ENCODE assay signal across 10 cellular contexts in genomic region chr3:43455233-43455632, GRCh38.
DNase-seq lines count a peak whose midpoint lies in the region; ATAC-seq and TF ChIP-seq lines count a peak whose summit lies in the region.
"Had no signal": no experiment of that assay in that cellular context is flagged by ENCODE, and none has a peak within 500 bp of the region (broad histone marks: within the 10 kb centered on the region; RNA-seq: fewer than 3 reads in every experiment).

No MANE protein-coding gene starts in this region.

- intact Hi-C loops in heart right ventricle (cut with DNase I), result no loop called here
- intact Hi-C loops in left ventricle myocardium inferior (cut with micrococcal nuclease), result no loop called here
- intact Hi-C loops in naive thymus-derived CD4-positive, alpha-beta T cell (cut with micrococcal nuclease), result no loop called here

- H3K27ac ChIP-seq in heart right ventricle (no peak overlapping the region), left ventricle myocardium inferior (replicated peaks) (no peak overlapping the region)
- H3K27ac ChIP-seq in naive thymus-derived CD4-positive, alpha-beta T cell (ENCODE audit: low read depth, low read length), result no peak overlapping the region
- H3K27ac ChIP-seq: BLaER1 had no signal

- H3K4me1 ChIP-seq in heart right ventricle (peaks cover 0 to 6% (median 0%) of the 10 kb centered on the region in 9 donors), left ventricle myocardium inferior (peaks cover 7% of the 10 kb centered on the region)
- H3K4me1 ChIP-seq in naive thymus-derived CD4-positive, alpha-beta T cell (ENCODE audit: control insufficient read depth in 2 of 2, insufficient read depth in 2 of 2, low read length in 2 of 2), result no peaks in the 10 kb centered on the region
- H3K4me1 ChIP-seq: BLaER1 had no signal

- no peaks in the 10 kb centered on the region for H3K27me3 Mint-ChIP-seq in naive thymus-derived CD4-positive, alpha-beta T cell
- H3K27me3 Mint-ChIP-seq in WTC11 (ENCODE audit: low read depth) (no peaks in the 10 kb centered on the region), glutamatergic neuron (ENCODE audit: unreplicated experiment) (no peaks in the 10 kb centered on the region)

- H3K36me3 Mint-ChIP-seq in naive thymus-derived CD4-positive, alpha-beta T cell, result peaks cover 0 to 3% (median 0%) of the 10 kb centered on the region in 5 donors
- H3K36me3 Mint-ChIP-seq in WTC11, result no peaks in the 10 kb centered on the region
- no peaks in the 10 kb centered on the region for H3K36me3 Mint-ChIP-seq in glutamatergic neuron (ENCODE audit: unreplicated experiment)

- ATAC-seq in heart right ventricle (peak in 5 of 8 donors; percentile 22 to 96 (median 61)), GM18907 (IDR thresholded peaks at IDR 0.05; ENCODE audit: unreplicated experiment) (no peak), WTC11 (no peak)
- ATAC-seq in naive thymus-derived CD4-positive, alpha-beta T cell, result no peak

- no peak overlapping the region for H3K4me3 Mint-ChIP-seq in naive thymus-derived CD4-positive, alpha-beta T cell
- H3K4me3 Mint-ChIP-seq in WTC11 (no peak overlapping the region), glutamatergic neuron (ENCODE audit: unreplicated experiment) (no peak overlapping the region)

- H3K9me3 ChIP-seq in heart right ventricle (no peaks in the 10 kb centered on the region), left ventricle myocardium inferior (replicated peaks) (no peaks in the 10 kb centered on the region)
- no peaks in the 10 kb centered on the region for H3K9me3 ChIP-seq in naive thymus-derived CD4-positive, alpha-beta T cell (ENCODE audit: control insufficient read depth in 2 of 3, low read length in 3 of 3)
- H3K9me3 ChIP-seq: BLaER1 had no signal

- POLR2A ChIA-PET in naive thymus-derived CD4-positive, alpha-beta T cell (lab: Charles Lee), result no interaction called here
- POLR2A ChIA-PET in WTC11 (lab: Charles Lee), result no interaction called here

- H3K4me3 ChIP-seq in heart right ventricle (no peak overlapping the region), left ventricle myocardium inferior (no peak overlapping the region)
- H3K4me3 ChIP-seq in naive thymus-derived CD4-positive, alpha-beta T cell (ENCODE audit: low read length), result no peak overlapping the region
- H3K4me3 ChIP-seq: BLaER1 had no signal

- no peak for TF ChIP-seq CTCF in heart right ventricle (IDR thresholded peaks at IDR 0.05)
- no peak for TF ChIP-seq CTCF in left ventricle myocardium inferior (IDR thresholded peaks at IDR 0.05; ENCODE audit: borderline replicate concordance)
- TF ChIP-seq CTCF in WTC11 (IDR thresholded peaks at IDR 0.05), result no peak
- no peak for TF ChIP-seq CTCF in glutamatergic neuron (IDR thresholded peaks at IDR 0.05; ENCODE audit: partially characterized antibody, unreplicated experiment)

- H3K4me1 Mint-ChIP-seq in naive thymus-derived CD4-positive, alpha-beta T cell, result peaks cover 3 to 15% (median 9%) of the 10 kb centered on the region in 7 donors
- H3K4me1 Mint-ChIP-seq in WTC11 (peaks cover 2% of the 10 kb centered on the region), glutamatergic neuron (ENCODE audit: low read depth, unreplicated experiment) (no peaks in the 10 kb centered on the region)

- H3K36me3 ChIP-seq in heart right ventricle (no peaks in the 10 kb centered on the region), left ventricle myocardium inferior (no peaks in the 10 kb centered on the region)
- no peaks in the 10 kb centered on the region for H3K36me3 ChIP-seq in naive thymus-derived CD4-positive, alpha-beta T cell (ENCODE audit: control insufficient read depth in 2 of 3, insufficient read depth in 3 of 3, low read length in 3 of 3)
- H3K36me3 ChIP-seq: BLaER1 had no signal

- no peak overlapping the region for H3K27ac Mint-ChIP-seq in naive thymus-derived CD4-positive, alpha-beta T cell
- H3K27ac Mint-ChIP-seq in WTC11 (no peak overlapping the region), glutamatergic neuron (ENCODE audit: unreplicated experiment) (no peak overlapping the region)

- DNase-seq in heart right ventricle (no peak), left ventricle myocardium inferior (no peak), astrocyte of the hippocampus (ENCODE audit: low read depth, low spot score) (peak; percentile 68), iris pigment epithelial cell (ENCODE audit: low read depth) (peak; percentile 67), WTC11 (ENCODE audit: low spot score) (no peak), glutamatergic neuron (no peak)
- no peak for DNase-seq in naive thymus-derived CD4-positive, alpha-beta T cell
- DNase-seq: NCI-H187 had no signal

- H3K27me3 ChIP-seq in heart right ventricle (no peaks in the 10 kb centered on the region), left ventricle myocardium inferior (ENCODE audit: low read depth) (no peaks in the 10 kb centered on the region)
- H3K27me3 ChIP-seq in naive thymus-derived CD4-positive, alpha-beta T cell (ENCODE audit: control insufficient read depth in 2 of 2, insufficient read depth in 2 of 2, low read length in 2 of 2), result no peaks in the 10 kb centered on the region
- H3K27me3 ChIP-seq: BLaER1 had no signal

- peaks cover 0 to under 1% (median 0%) of the 10 kb centered on the region in 11 donors for H3K9me3 Mint-ChIP-seq in naive thymus-derived CD4-positive, alpha-beta T cell
- peaks cover under 1% of the 10 kb centered on the region; the same call in 1 of the 2 replicates for H3K9me3 Mint-ChIP-seq in WTC11
- H3K9me3 Mint-ChIP-seq in glutamatergic neuron (ENCODE audit: unreplicated experiment), result no peaks in the 10 kb centered on the region

- CTCF ChIA-PET in naive thymus-derived CD4-positive, alpha-beta T cell (lab: Charles Lee), result no interaction called here
- CTCF ChIA-PET in WTC11 (lab: Charles Lee), result no interaction called here

- 56 to 58% methylated on average over 1 of the region's 1 CpG for WGBS in heart right ventricle, 2 donors

TF ChIP-seq in WTC11, 78 proteins besides CTCF, POLR2A, EP300 and RAD21:
- TF ChIP-seq ZBTB43 (CRISPR knock-in tag; IDR thresholded peaks at IDR 0.05) (no peak), E2F5 (CRISPR knock-in tag; IDR thresholded peaks at IDR 0.05) (no peak), JUN (CRISPR knock-in tag; IDR thresholded peaks at IDR 0.05) (no peak), FOXP4 (CRISPR knock-in tag; IDR thresholded peaks at IDR 0.05) (no peak), ZNF416 (CRISPR knock-in tag; IDR thresholded peaks at IDR 0.05) (no peak), NFYB (CRISPR knock-in tag; conservative IDR thresholded peaks at IDR 0.05; ENCODE audit: low read depth) (no peak), NR3C1 (CRISPR knock-in tag; conservative IDR thresholded peaks at IDR 0.05; ENCODE audit: low read depth) (no peak), ZNF396 (CRISPR knock-in tag; IDR thresholded peaks at IDR 0.05; ENCODE audit: borderline replicate concordance) (no peak), SP1 (CRISPR knock-in tag; conservative IDR thresholded peaks at IDR 0.05) (no peak), TCF7 (CRISPR knock-in tag; IDR thresholded peaks at IDR 0.05; ENCODE audit: low read depth) (no peak), SMAD4 (CRISPR knock-in tag; IDR thresholded peaks at IDR 0.05) (no peak), RORB (CRISPR knock-in tag; IDR thresholded peaks at IDR 0.05) (no peak), CREB1 (CRISPR knock-in tag; IDR thresholded peaks at IDR 0.05) (no peak)

Comparison
In these comparisons a context has a peak if more than half of its experiments do, and no peak if none do; other contexts are left out.
1. ATAC-seq: peak in heart right ventricle (5 of 8); none in naive thymus-derived CD4-positive, alpha-beta T cell (single experiment), GM18907 (single experiment) and WTC11 (single experiment).
2. DNase-seq: peak in astrocyte of the hippocampus (single experiment) and iris pigment epithelial cell (single experiment); none in heart right ventricle (0 of 2), left ventricle myocardium inferior (single experiment), naive thymus-derived CD4-positive, alpha-beta T cell (0 of 9), WTC11 (single experiment) and glutamatergic neuron (single experiment).